ENCODE assay signal across 1 cellular context in the genomic region with DNA sequence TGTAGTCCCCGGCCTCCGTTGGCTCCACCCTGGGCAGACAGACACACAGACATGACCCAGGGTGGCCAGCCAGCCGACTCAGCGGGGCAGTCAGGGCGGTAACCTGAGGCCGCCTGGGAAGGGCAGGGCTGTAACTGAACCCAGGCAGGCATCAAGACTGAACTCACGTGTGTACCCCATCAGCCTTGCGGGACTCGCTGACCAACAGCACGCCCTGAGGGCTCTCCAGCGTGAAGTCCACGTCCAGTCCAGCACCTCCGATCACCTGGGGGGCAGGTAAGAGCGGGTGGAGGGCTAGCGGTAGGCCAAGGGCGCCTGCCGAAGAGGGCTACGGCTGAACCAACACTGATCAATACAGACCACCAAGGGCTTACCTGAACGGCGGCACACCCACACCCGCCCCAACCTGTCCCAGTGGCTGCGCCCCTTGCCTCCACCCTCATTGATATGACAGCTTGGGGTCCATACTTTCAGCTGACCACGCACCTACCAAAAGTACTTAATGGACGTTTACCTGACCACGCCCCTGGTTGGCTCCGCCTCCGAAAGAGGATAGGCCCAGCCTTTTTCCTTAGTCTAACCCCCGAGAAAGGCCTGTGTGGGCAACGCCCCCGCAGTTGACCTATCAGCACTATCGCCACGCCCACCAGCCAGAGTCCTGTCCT.
A peak's percentile ranks its signal among the peaks of the same experiment; 100 is the strongest.
TF ChIP-seq lines count a peak whose summit lies in the region.

No MANE protein-coding gene starts in this region.

TF ChIP-seq in K562, 482 proteins besides CTCF, POLR2A, EP300 and RAD21 (continued from another document and continues in another):
- TF ChIP-seq, protein P1, sequence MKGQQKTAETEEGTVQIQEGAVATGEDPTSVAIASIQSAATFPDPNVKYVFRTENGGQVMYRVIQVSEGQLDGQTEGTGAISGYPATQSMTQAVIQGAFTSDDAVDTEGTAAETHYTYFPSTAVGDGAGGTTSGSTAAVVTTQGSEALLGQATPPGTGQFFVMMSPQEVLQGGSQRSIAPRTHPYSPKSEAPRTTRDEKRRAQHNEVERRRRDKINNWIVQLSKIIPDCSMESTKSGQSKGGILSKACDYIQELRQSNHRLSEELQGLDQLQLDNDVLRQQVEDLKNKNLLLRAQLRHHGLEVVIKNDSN (CRISPR knock-in tag; IDR thresholded peaks at IDR 0.05) = peak; percentile 22; the same call in 1 of the 2 replicates
- TF ChIP-seq KDM2B (CRISPR knock-in tag; IDR thresholded peaks at IDR 0.05) (no peak), HOXB6 (CRISPR knock-in tag; IDR thresholded peaks at IDR 0.05; ENCODE audit: borderline replicate concordance) (no peak), SMARCB1 (IDR thresholded peaks at IDR 0.05; ENCODE audit: insufficient read length, low read depth) (no peak), SP2 (IDR thresholded peaks at IDR 0.05; ENCODE audit: extremely low read depth, low read depth, low read length, poor library complexity, severe bottlenecking) (peak; percentile 35), MEIS2 (IDR thresholded peaks at IDR 0.05; ENCODE audit: partially characterized antibody) (no peak), ZNF133 (CRISPR knock-in tag; IDR thresholded peaks at IDR 0.05) (no peak), KDM4B (IDR thresholded peaks at IDR 0.05; ENCODE audit: borderline replicate concordance in 2 of 2, low read depth in 1 of 2) (no peak), TAL1 (IDR thresholded peaks at IDR 0.05) (no peak), ZFX (CRISPR knock-in tag; IDR thresholded peaks at IDR 0.05) (no peak), NR4A1 (CRISPR knock-in tag; IDR thresholded peaks at IDR 0.05) (no peak), NR4A1 (tag; IDR thresholded peaks at IDR 0.05) (0 out of 2 replicates have a peak, but pooled peaks have one; percentile 47), YY1 (IDR thresholded peaks at IDR 0.05; ENCODE audit: borderline replicate concordance in 1 of 3, control insufficient read depth in 1 of 3, extremely low read depth in 1 of 3, insufficient read depth in 3 of 3, insufficient read length in 1 of 3, insufficient replicate concordance in 2 of 3, low read depth in 1 of 3, low read length in 2 of 3) (peak in 2 of 3 experiments; percentile 10), ZNF77 (CRISPR knock-in tag; IDR thresholded peaks at IDR 0.05) (no peak), RUNX1 (IDR thresholded peaks at IDR 0.05; ENCODE audit: low read depth) (0 out of 2 replicates have a peak, but pooled peaks have one; percentile 21), ZNF780A (CRISPR knock-in tag; IDR thresholded peaks at IDR 0.05) (peak; percentile 31; the same call in 1 of the 2 replicates), DNMT1 (IDR thresholded peaks at IDR 0.05) (no peak), ILF3 (IDR thresholded peaks at IDR 0.05; ENCODE audit: borderline replicate concordance) (no peak; the same call in 1 of the 2 replicates), PHB2 (IDR thresholded peaks at IDR 0.05; ENCODE audit: low read depth) (no peak), SMAD2 (IDR thresholded peaks at IDR 0.05; ENCODE audit: low read depth, low read length) (no peak), ZNF239 (CRISPR knock-in tag; IDR thresholded peaks at IDR 0.05) (no peak), PTTG1 (tag; IDR thresholded peaks at IDR 0.05; ENCODE audit: low read depth) (no peak), EZH2 (IDR thresholded peaks at IDR 0.05; ENCODE audit: borderline replicate concordance, low read depth, low read length) (no peak), DDX20 (tag; IDR thresholded peaks at IDR 0.05; ENCODE audit: low read depth) (no peak), HDGF (IDR thresholded peaks at IDR 0.05) (no peak), RBM14 (IDR thresholded peaks at IDR 0.05; ENCODE audit: borderline replicate concordance, insufficient read depth, low read depth, low read length) (no peak), ZNF57 (CRISPR knock-in tag; IDR thresholded peaks at IDR 0.05) (peak; percentile 63; the same call in 1 of the 2 replicates), KLF10 (CRISPR knock-in tag; IDR thresholded peaks at IDR 0.05) (no peak), ZZZ3 (IDR thresholded peaks at IDR 0.05) (no peak), HNRNPUL1 (IDR thresholded peaks at IDR 0.05; ENCODE audit: low read length) (no peak)
- TF ChIP-seq, protein P2, sequence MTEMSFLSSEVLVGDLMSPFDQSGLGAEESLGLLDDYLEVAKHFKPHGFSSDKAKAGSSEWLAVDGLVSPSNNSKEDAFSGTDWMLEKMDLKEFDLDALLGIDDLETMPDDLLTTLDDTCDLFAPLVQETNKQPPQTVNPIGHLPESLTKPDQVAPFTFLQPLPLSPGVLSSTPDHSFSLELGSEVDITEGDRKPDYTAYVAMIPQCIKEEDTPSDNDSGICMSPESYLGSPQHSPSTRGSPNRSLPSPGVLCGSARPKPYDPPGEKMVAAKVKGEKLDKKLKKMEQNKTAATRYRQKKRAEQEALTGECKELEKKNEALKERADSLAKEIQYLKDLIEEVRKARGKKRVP (CRISPR knock-in tag; IDR thresholded peaks at IDR 0.05) = no peak
- TF ChIP-seq, protein P3, sequence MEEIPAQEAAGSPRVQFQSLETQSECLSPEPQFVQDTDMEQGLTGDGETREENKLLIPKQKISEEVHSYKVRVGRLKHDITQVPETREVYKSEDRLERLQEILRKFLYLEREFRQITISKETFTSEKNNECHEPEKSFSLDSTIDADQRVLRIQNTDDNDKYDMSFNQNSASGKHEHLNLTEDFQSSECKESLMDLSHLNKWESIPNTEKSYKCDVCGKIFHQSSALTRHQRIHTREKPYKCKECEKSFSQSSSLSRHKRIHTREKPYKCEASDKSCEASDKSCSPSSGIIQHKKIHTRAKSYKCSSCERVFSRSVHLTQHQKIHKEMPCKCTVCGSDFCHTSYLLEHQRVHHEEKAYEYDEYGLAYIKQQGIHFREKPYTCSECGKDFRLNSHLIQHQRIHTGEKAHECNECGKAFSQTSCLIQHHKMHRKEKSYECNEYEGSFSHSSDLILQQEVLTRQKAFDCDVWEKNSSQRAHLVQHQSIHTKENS (CRISPR knock-in tag; IDR thresholded peaks at IDR 0.05) = no peak
- TF ChIP-seq, protein P4, sequence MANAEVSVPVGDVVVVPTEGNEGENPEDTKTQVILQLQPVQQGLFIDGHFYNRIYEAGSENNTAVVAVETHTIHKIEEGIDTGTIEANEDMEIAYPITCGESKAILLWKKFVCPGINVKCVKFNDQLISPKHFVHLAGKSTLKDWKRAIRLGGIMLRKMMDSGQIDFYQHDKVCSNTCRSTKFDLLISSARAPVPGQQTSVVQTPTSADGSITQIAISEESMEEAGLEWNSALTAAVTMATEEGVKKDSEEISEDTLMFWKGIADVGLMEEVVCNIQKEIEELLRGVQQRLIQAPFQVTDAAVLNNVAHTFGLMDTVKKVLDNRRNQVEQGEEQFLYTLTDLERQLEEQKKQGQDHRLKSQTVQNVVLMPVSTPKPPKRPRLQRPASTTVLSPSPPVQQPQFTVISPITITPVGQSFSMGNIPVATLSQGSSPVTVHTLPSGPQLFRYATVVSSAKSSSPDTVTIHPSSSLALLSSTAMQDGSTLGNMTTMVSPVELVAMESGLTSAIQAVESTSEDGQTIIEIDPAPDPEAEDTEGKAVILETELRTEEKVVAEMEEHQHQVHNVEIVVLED (CRISPR knock-in tag; IDR thresholded peaks at IDR 0.05) = no peak
- TF ChIP-seq, protein P5, sequence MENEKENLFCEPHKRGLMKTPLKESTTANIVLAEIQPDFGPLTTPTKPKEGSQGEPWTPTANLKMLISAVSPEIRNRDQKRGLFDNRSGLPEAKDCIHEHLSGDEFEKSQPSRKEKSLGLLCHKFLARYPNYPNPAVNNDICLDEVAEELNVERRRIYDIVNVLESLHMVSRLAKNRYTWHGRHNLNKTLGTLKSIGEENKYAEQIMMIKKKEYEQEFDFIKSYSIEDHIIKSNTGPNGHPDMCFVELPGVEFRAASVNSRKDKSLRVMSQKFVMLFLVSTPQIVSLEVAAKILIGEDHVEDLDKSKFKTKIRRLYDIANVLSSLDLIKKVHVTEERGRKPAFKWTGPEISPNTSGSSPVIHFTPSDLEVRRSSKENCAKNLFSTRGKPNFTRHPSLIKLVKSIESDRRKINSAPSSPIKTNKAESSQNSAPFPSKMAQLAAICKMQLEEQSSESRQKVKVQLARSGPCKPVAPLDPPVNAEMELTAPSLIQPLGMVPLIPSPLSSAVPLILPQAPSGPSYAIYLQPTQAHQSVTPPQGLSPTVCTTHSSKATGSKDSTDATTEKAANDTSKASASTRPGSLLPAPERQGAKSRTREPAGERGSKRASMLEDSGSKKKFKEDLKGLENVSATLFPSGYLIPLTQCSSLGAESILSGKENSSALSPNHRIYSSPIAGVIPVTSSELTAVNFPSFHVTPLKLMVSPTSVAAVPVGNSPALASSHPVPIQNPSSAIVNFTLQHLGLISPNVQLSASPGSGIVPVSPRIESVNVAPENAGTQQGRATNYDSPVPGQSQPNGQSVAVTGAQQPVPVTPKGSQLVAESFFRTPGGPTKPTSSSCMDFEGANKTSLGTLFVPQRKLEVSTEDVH (IDR thresholded peaks at IDR 0.05; ENCODE audit: low read depth, partially characterized antibody) = peak; percentile 68
- TF ChIP-seq, protein P6, sequence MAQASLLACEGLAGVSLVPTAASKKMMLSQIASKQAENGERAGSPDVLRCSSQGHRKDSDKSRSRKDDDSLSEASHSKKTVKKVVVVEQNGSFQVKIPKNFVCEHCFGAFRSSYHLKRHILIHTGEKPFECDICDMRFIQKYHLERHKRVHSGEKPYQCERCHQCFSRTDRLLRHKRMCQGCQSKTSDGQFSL (CRISPR knock-in tag; IDR thresholded peaks at IDR 0.05) = 0 out of 2 replicates have a peak, but pooled peaks have one; percentile 33
- TF ChIP-seq, protein P6 (tag; IDR thresholded peaks at IDR 0.05) = no peak
- TF ChIP-seq, protein P7, sequence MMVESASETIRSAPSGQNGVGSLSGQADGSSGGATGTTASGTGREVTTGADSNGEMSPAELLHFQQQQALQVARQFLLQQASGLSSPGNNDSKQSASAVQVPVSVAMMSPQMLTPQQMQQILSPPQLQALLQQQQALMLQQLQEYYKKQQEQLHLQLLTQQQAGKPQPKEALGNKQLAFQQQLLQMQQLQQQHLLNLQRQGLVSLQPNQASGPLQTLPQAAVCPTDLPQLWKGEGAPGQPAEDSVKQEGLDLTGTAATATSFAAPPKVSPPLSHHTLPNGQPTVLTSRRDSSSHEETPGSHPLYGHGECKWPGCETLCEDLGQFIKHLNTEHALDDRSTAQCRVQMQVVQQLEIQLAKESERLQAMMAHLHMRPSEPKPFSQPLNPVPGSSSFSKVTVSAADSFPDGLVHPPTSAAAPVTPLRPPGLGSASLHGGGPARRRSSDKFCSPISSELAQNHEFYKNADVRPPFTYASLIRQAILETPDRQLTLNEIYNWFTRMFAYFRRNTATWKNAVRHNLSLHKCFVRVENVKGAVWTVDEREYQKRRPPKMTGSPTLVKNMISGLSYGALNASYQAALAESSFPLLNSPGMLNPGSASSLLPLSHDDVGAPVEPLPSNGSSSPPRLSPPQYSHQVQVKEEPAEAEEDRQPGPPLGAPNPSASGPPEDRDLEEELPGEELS (CRISPR knock-in tag; IDR thresholded peaks at IDR 0.05; ENCODE audit: borderline replicate concordance) = peak; percentile 13; the same call in 1 of the 2 replicates
- TF ChIP-seq, protein P8, sequence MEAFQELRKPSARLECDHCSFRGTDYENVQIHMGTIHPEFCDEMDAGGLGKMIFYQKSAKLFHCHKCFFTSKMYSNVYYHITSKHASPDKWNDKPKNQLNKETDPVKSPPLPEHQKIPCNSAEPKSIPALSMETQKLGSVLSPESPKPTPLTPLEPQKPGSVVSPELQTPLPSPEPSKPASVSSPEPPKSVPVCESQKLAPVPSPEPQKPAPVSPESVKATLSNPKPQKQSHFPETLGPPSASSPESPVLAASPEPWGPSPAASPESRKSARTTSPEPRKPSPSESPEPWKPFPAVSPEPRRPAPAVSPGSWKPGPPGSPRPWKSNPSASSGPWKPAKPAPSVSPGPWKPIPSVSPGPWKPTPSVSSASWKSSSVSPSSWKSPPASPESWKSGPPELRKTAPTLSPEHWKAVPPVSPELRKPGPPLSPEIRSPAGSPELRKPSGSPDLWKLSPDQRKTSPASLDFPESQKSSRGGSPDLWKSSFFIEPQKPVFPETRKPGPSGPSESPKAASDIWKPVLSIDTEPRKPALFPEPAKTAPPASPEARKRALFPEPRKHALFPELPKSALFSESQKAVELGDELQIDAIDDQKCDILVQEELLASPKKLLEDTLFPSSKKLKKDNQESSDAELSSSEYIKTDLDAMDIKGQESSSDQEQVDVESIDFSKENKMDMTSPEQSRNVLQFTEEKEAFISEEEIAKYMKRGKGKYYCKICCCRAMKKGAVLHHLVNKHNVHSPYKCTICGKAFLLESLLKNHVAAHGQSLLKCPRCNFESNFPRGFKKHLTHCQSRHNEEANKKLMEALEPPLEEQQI (IDR thresholded peaks at IDR 0.05) = no peak
- TF ChIP-seq, protein P9, sequence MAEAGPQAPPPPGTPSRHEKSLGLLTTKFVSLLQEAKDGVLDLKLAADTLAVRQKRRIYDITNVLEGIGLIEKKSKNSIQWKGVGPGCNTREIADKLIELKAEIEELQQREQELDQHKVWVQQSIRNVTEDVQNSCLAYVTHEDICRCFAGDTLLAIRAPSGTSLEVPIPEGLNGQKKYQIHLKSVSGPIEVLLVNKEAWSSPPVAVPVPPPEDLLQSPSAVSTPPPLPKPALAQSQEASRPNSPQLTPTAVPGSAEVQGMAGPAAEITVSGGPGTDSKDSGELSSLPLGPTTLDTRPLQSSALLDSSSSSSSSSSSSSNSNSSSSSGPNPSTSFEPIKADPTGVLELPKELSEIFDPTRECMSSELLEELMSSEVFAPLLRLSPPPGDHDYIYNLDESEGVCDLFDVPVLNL (CRISPR knock-in tag; IDR thresholded peaks at IDR 0.05; ENCODE audit: low read depth) = peak; percentile 67; the same call in 1 of the 2 replicates
- TF ChIP-seq, protein P10, sequence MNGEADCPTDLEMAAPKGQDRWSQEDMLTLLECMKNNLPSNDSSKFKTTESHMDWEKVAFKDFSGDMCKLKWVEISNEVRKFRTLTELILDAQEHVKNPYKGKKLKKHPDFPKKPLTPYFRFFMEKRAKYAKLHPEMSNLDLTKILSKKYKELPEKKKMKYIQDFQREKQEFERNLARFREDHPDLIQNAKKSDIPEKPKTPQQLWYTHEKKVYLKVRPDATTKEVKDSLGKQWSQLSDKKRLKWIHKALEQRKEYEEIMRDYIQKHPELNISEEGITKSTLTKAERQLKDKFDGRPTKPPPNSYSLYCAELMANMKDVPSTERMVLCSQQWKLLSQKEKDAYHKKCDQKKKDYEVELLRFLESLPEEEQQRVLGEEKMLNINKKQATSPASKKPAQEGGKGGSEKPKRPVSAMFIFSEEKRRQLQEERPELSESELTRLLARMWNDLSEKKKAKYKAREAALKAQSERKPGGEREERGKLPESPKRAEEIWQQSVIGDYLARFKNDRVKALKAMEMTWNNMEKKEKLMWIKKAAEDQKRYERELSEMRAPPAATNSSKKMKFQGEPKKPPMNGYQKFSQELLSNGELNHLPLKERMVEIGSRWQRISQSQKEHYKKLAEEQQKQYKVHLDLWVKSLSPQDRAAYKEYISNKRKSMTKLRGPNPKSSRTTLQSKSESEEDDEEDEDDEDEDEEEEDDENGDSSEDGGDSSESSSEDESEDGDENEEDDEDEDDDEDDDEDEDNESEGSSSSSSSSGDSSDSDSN (IDR thresholded peaks at IDR 0.05; ENCODE audit: borderline replicate concordance in 1 of 2, low read depth in 2 of 2, low read length in 2 of 2) = no peak
